Comparison of ENCODE assay signal across 29 cellular contexts in genomic region chr2:121330921-121331320, GRCh38.
"Had no signal": no experiment of that assay in that cellular context is flagged by ENCODE, and none has a peak within 500 bp of the region (broad histone marks: within the 10 kb centered on the region; RNA-seq: fewer than 3 reads in every experiment).

No MANE protein-coding gene starts in this region.

- H3K36me3 Mint-ChIP-seq: memory B cell; natural killer cell; neural progenitor cell; stimulated activated memory B cell treated with anti-CD40 and anti-IgM and Interleukin-4, amounts not matched to agents 10 μg/mL and 1 μg/mL and 100 μg/mL, for 72 hours had no signal

- DNase-seq: activated CD4-positive, alpha-beta T cell treated with anti-CD3 and anti-CD28 coated beads for 48 hours; activated CD4-positive, alpha-beta T cell treated with anti-CD3 and anti-CD28 coated beads, Interleukin-2, amount 50 U/mL, for 48 hours; activated CD8-positive, alpha-beta memory T cell treated with anti-CD3 and anti-CD28 coated beads for 24 hours; activated CD8-positive, alpha-beta memory T cell treated with anti-CD3 and anti-CD28 coated beads, Interleukin-2, amount 50 U/mL, for 4 hours; activated gamma-delta T cell; activated naive CD4-positive, alpha-beta T cell treated with anti-CD3 and anti-CD28 coated beads, Interleukin-2, amount 50 U/mL, for 16 hours; activated naive CD8-positive, alpha-beta T cell treated with anti-CD3 and anti-CD28 coated beads, Interleukin-2, amount 50 U/mL, for 24 hours; amygdala; central memory CD4-positive, alpha-beta T cell; dermis blood vessel endothelial cell; effector CD8-positive, alpha-beta T cell; gastrocnemius medialis; glutamatergic neuron; left cardiac atrium; natural killer cell; occipital lobe; stimulated activated CD4-positive, alpha-beta T cell treated with anti-CD3 and anti-CD28 coated beads, Interleukin-4, amount 100 ng/mL, for 4 hours; stimulated activated CD8-positive, alpha-beta memory T cell treated with anti-CD3 and anti-CD28 coated beads, Interleukin-4, amount 100 ng/mL, for 48 hours; stimulated activated naive CD8-positive, alpha-beta T cell treated with anti-CD3 and anti-CD28 coated beads, Interleukin-15, amount 100 ng/mL, for 72 hours; SW 1271; T-helper 9 cell; thyroid gland; WERI-Rb-1 had no signal

- H3K27ac Mint-ChIP-seq: activated naive CD8-positive, alpha-beta T cell treated with anti-CD3 and anti-CD28 coated beads, Interleukin-2, amount 50 U/mL, for 24 hours; memory B cell; natural killer cell; neural progenitor cell; stimulated activated memory B cell treated with anti-CD40 and anti-IgM and Interleukin-4, amounts not matched to agents 10 μg/mL and 1 μg/mL and 100 μg/mL, for 72 hours; stimulated activated naive CD8-positive, alpha-beta T cell treated with anti-CD3 and anti-CD28 coated beads, Interleukin-15, amount 100 ng/mL, for 72 hours; T-helper 1 cell treated with Interleukin-12 subunit alpha and Interleukin-12 subunit beta and Interleukin-4 antibody, amounts not matched to agents 30 μg/mL and 1 μg/mL, for 36 hours had no signal

- H3K9me3 Mint-ChIP-seq: activated naive CD8-positive, alpha-beta T cell treated with anti-CD3 and anti-CD28 coated beads, Interleukin-2, amount 50 U/mL, for 24 hours; memory B cell; natural killer cell; neural progenitor cell; stimulated activated memory B cell treated with anti-CD40 and anti-IgM and Interleukin-4, amounts not matched to agents 10 μg/mL and 1 μg/mL and 100 μg/mL, for 72 hours; stimulated activated naive CD8-positive, alpha-beta T cell treated with anti-CD3 and anti-CD28 coated beads, Interleukin-15, amount 100 ng/mL, for 72 hours; T-helper 1 cell treated with Interleukin-12 subunit alpha and Interleukin-12 subunit beta and Interleukin-4 antibody, amounts not matched to agents 30 μg/mL and 1 μg/mL, for 36 hours had no signal

- H3K27me3 Mint-ChIP-seq: activated naive CD8-positive, alpha-beta T cell treated with anti-CD3 and anti-CD28 coated beads, Interleukin-2, amount 50 U/mL, for 24 hours had no signal

- H3K4me1 Mint-ChIP-seq: memory B cell; stimulated activated memory B cell treated with anti-CD40 and anti-IgM and Interleukin-4, amounts not matched to agents 10 μg/mL and 1 μg/mL and 100 μg/mL, for 72 hours had no signal

- H3K4me3 Mint-ChIP-seq: activated naive CD8-positive, alpha-beta T cell treated with anti-CD3 and anti-CD28 coated beads, Interleukin-2, amount 50 U/mL, for 24 hours; memory B cell; natural killer cell; neural progenitor cell; stimulated activated memory B cell treated with anti-CD40 and anti-IgM and Interleukin-4, amounts not matched to agents 10 μg/mL and 1 μg/mL and 100 μg/mL, for 72 hours; stimulated activated naive CD8-positive, alpha-beta T cell treated with anti-CD3 and anti-CD28 coated beads, Interleukin-15, amount 100 ng/mL, for 72 hours; T-helper 1 cell treated with Interleukin-12 subunit alpha and Interleukin-12 subunit beta and Interleukin-4 antibody, amounts not matched to agents 30 μg/mL and 1 μg/mL, for 36 hours had no signal

- ATAC-seq: activated CD4-positive, CD25-positive, alpha-beta regulatory T cell treated with anti-CD3 and anti-CD28 coated beads, Interleukin-2, amount 50 U/mL, for 24 hours; activated naive CD8-positive, alpha-beta T cell treated with anti-CD3 and anti-CD28 coated beads, Interleukin-2, amount 50 U/mL, for 24 hours; gastrocnemius medialis; left cardiac atrium; natural killer cell; right lobe of liver; stimulated activated memory B cell treated with anti-CD40 and anti-IgM and Interleukin-4, amounts not matched to agents 10 μg/mL and 1 μg/mL and 100 μg/mL, for 72 hours; stimulated activated naive CD8-positive, alpha-beta T cell treated with anti-CD3 and anti-CD28 coated beads, Interleukin-15, amount 100 ng/mL, for 72 hours had no signal
